ENCODE assay signal across 27 cellular contexts in the genomic region with DNA sequence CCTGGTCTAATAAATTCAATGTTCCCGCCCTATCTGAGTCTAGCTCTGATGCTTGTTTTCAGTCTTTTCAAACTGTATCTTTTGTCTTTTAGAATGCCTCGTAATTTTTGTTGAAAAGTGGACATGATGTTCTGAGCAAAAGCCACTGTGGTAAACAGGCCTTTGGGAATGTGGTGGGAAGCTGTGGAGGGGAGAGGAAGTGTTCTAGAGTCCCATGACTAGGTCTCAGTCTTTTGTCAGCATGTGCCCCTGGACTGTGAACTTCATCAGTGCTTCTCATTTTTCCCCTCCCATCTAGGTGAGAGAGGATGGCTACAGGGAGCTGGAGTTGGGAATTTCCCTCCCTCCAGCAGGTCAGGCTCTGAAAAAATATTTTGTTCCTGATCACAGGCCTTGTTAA. TPM values are rescaled to one million over a fixed set of nuclear protein-coding genes. Genes with fewer than 3 reads are reported as not detected.
"Had no signal": no experiment of that assay in that cellular context is flagged by ENCODE, and none has a peak within 500 bp of the region (broad histone marks: within the 10 kb centered on the region; RNA-seq: fewer than 3 reads in every experiment).

No MANE protein-coding gene starts in this region.

- H3K4me3 ChIP-seq: breast epithelium, dorsolateral prefrontal cortex, heart left ventricle, left ventricle myocardium inferior, lung, mucosa of descending colon, pancreas, psoas muscle, right atrium auricular region, stomach, thyroid gland had no signal

- H3K4me1 ChIP-seq: breast epithelium, heart left ventricle, left ventricle myocardium inferior, pancreas, psoas muscle, right atrium auricular region, stomach, thyroid gland had no signal

- H3K27ac ChIP-seq: breast epithelium, dorsolateral prefrontal cortex, heart left ventricle, left ventricle myocardium inferior, pancreas, psoas muscle, right atrium auricular region, stomach, thyroid gland, VCaP had no signal

- H3K36me3 ChIP-seq: breast epithelium, heart left ventricle, left ventricle myocardium inferior, pancreas, right atrium auricular region, stomach, thyroid gland had no signal

- H3K27me3 ChIP-seq: breast epithelium, dorsolateral prefrontal cortex, heart left ventricle, pancreas, right atrium auricular region, stomach, thyroid gland had no signal

- ATAC-seq: activated T-helper 17 cell treated with anti-CD3 and anti-CD28 coated beads, Interleukin-2, amount 50 U/mL, for 72 hours; heart left ventricle; mucosa of descending colon; psoas muscle; stimulated activated naive B cell treated with anti-CD40 and anti-IgM and Interleukin-4, amounts not matched to agents 10 μg/mL and 1 μg/mL and 100 μg/mL, for 72 hours had no signal

- H3K9me3 ChIP-seq: breast epithelium, mucosa of descending colon, pancreas, psoas muscle, thyroid gland had no signal

- DNase-seq: activated CD4-positive, alpha-beta memory T cell treated with anti-CD3 and anti-CD28 coated beads for 36 hours; activated CD4-positive, alpha-beta T cell treated with anti-CD3 and anti-CD28 coated beads for 48 hours; activated CD8-positive, alpha-beta memory T cell treated with anti-CD3 and anti-CD28 coated beads, Interleukin-2, amount 50 U/mL, for 48 hours; activated gamma-delta T cell treated with Interleukin-2 at 50 U/mL for 16 hours; activated naive CD4-positive, alpha-beta T cell treated with anti-CD3 and anti-CD28 coated beads, Interleukin-2, amount 50 U/mL, for 16 hours; activated T-cell treated with anti-CD3 and anti-CD28 coated beads, Interleukin-2, amount 50 U/mL, for 24 hours; amygdala; central memory CD4-positive, alpha-beta T cell; dorsolateral prefrontal cortex; heart left ventricle; left ventricle myocardium inferior; mucosa of descending colon; naive B cell; pancreas; psoas muscle; stimulated activated CD4-positive, alpha-beta T cell treated with anti-CD3 and anti-CD28 coated beads, Interleukin-15, amount 100 ng/mL, for 24 hours; stimulated activated CD4-positive, alpha-beta T cell treated with anti-CD3 and anti-CD28 coated beads, Interleukin-2, amount 100 ng/mL, for 24 hours; stimulated activated naive B cell treated with anti-CD40 and anti-IgM and Interleukin-4, amounts not matched to agents 10 μg/mL and 1 μg/mL and 100 μg/mL, for 72 hours; stomach; SW 1271; T-helper 9 cell; thyroid gland had no signal

RNA-seq across cellular contexts. Expression of a gene that starts 33.7 kb away (rescaled TPM):
- total RNA-seq: activated CD4-positive, alpha-beta memory T cell treated with anti-CD3 and anti-CD28 coated beads for 36 hours; activated T-helper 17 cell treated with anti-CD3 and anti-CD28 coated beads, Interleukin-2, amount 50 U/mL, for 72 hours had no signal
